Comparison of ENCODE assay signal across 18 cellular contexts in the genomic region with DNA sequence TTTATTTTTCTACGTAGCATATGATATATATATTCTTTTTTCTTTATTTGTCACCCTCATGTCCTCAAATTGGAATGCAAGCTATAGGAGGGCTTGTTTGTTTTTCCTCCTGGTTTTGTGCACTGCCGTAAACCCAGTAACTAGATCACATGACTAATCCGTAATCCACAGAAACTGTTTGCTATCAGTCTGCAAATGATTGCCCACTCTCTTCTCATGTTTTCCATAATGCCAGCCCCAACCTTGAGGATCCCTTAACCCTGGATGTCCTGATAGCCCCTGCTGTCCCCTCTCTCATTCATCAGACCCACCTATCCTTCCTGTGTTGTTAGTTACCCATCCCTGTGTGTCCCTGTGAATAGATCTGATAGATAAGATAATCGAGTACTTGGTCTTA.
DNase-seq lines count a peak whose midpoint lies in the region; ATAC-seq and TF ChIP-seq lines count a peak whose summit lies in the region.
"Had no signal": no experiment of that assay in that cellular context is flagged by ENCODE, and none has a peak within 500 bp of the region (broad histone marks: within the 10 kb centered on the region; RNA-seq: fewer than 3 reads in every experiment).

No MANE protein-coding gene starts in this region.

- H3K4me2 ChIP-seq in HCT116 (ENCODE audit: low read length) (peak overlapping the region; percentile 79), SK-N-SH (peak overlapping the region; percentile 68), osteoblast (ENCODE audit: insufficient read depth, low read length) (peak overlapping the region; percentile 8)

- 38% methylated on average over 4 of the region's 4 CpGs for WGBS in SK-N-SH (ENCODE audit: low lambda C conversion rate)

- TF ChIP-seq RAD21 in HCT116 (IDR thresholded peaks at IDR 0.05; ENCODE audit: low read depth) (no peak), SK-N-SH (IDR thresholded peaks at IDR 0.05; ENCODE audit: low read length) (no peak)

- H2AFZ ChIP-seq in HCT116 (ENCODE audit: low read depth, low read length, poor library complexity, severe bottlenecking): no peak overlapping the region
- H2AFZ ChIP-seq in SK-N-SH (ENCODE audit: low read depth): no peak overlapping the region
- H2AFZ ChIP-seq in osteoblast (ENCODE audit: low read length): no peak overlapping the region

- BruUV-seq in HCT116 (replicated peaks; lab: Mats Ljungman, UMichigan): no TSS peak

- no peak for TF ChIP-seq CTCF in HCT116 (IDR thresholded peaks at IDR 0.05 in 2 of 3, conservative IDR thresholded peaks at IDR 0.05 in 1 of 3; ENCODE audit: borderline replicate concordance in 1 of 3, insufficient read depth in 1 of 3, low read depth in 2 of 3, low read length in 2 of 3)
- no peak for TF ChIP-seq CTCF in SK-N-SH (IDR thresholded peaks at IDR 0.05)
- TF ChIP-seq CTCF in epithelial cell of esophagus (IDR thresholded peaks at IDR 0.05; ENCODE audit: insufficient read depth, low read depth, low read length, missing control alignments): no peak
- no peak for TF ChIP-seq CTCF in osteoblast (IDR thresholded peaks at IDR 0.05; ENCODE audit: extremely low read depth, low read depth, low read length)

- H3K79me2 ChIP-seq in HCT116 (ENCODE audit: insufficient read depth, low read length) (no peaks in the 10 kb centered on the region), SK-N-SH (ENCODE audit: insufficient read depth) (no peaks in the 10 kb centered on the region; the same call in 1 of the 2 replicates), osteoblast (ENCODE audit: insufficient read depth, low read length) (no peaks in the 10 kb centered on the region)

- H3K4me3 ChIP-seq in HCT116 (replicated peaks in 1 of 2; ENCODE audit: low read depth in 1 of 2, low read length in 2 of 2) (peak overlapping the region in 1 of 2 experiments; percentile 14; a peak in 1 of 4 replicates), SK-N-SH (ENCODE audit: low read depth in 2 of 2, low read length in 1 of 2) (no peak overlapping the region), epithelial cell of esophagus (ENCODE audit: low read length) (no peak overlapping the region), osteoblast (ENCODE audit: insufficient read depth, low read length) (no peak overlapping the region)
- H3K4me3 ChIP-seq: colonic mucosa, ovary had no signal

- no peak for ATAC-seq in HCT116
- ATAC-seq in Right ventricle myocardium inferior: no peak
- no peak for ATAC-seq in GM18868 (IDR thresholded peaks at IDR 0.05; ENCODE audit: unreplicated experiment)
- ATAC-seq in GM18505 (IDR thresholded peaks at IDR 0.05; ENCODE audit: unreplicated experiment): no peak

- no peak for DNase-seq in HCT116 (ENCODE audit: low read depth, low spot score)
- DNase-seq in SK-N-SH: no peak
- peak; percentile 6 for DNase-seq in epithelial cell of esophagus (ENCODE audit: low read depth)
- DNase-seq in osteoblast (ENCODE audit: insufficient read length, low spot score, missing footprints): peak; percentile 65
- no peak for DNase-seq in Right ventricle myocardium inferior (ENCODE audit: missing footprints)
- DNase-seq in NCI-H1105 treated with DMSO at 0.1 percent for 48 hours (lab: John Stamatoyannopoulos, UW): no peak
- DNase-seq: activated CD4-positive, alpha-beta T cell treated with anti-CD3 and anti-CD28 coated beads, Interleukin-2, amount 10 ng/mL, durations not matched to agents 7 days and 5 days; activated T-cell treated with anti-CD3 and anti-CD28 coated beads for 4 hours; CD8-positive, alpha-beta memory T cell; colonic mucosa; DND-41; H9; Karpas-422; NCI-H1105; ovary; stimulated activated CD4-positive, alpha-beta T cell treated with anti-CD3 and anti-CD28 coated beads, Interleukin-4, amount 100 ng/mL, for 1 hour had no signal

- peaks cover 29% of the 10 kb centered on the region for H3F3A ChIP-seq in SK-N-SH (replicated peaks; ENCODE audit: insufficient read depth)

- no peaks in the 10 kb centered on the region for H3K9me2 ChIP-seq in HCT116 (ENCODE audit: insufficient read depth)
- no peaks in the 10 kb centered on the region for H3K9me2 ChIP-seq in SK-N-SH

- H3K36me3 ChIP-seq in HCT116 (ENCODE audit: control insufficient read depth in 1 of 2, insufficient read depth in 2 of 2, low read length in 2 of 2) (no peaks in the 10 kb centered on the region), SK-N-SH (replicated peaks in 1 of 2; ENCODE audit: control insufficient read depth in 1 of 2, insufficient read depth in 2 of 2, low read length in 1 of 2) (no peaks in the 10 kb centered on the region), osteoblast (ENCODE audit: insufficient read depth, low read length) (no peaks in the 10 kb centered on the region)
- H3K36me3 ChIP-seq: colonic mucosa, ovary had no signal

- POLR2A ChIA-PET in HCT116 (lab: Charles Lee) (no interaction called here), SK-N-SH (lab: Yijun Ruan, JAX) (no interaction called here)

- H4K20me1 ChIP-seq in HCT116 (ENCODE audit: insufficient read depth) (no peaks in the 10 kb centered on the region), SK-N-SH (ENCODE audit: insufficient read depth) (no peaks in the 10 kb centered on the region), osteoblast (ENCODE audit: insufficient read depth, low read length) (peaks cover 3% of the 10 kb centered on the region)

- H3K27ac ChIP-seq in HCT116 (ENCODE audit: low read depth, low read length) (peak overlapping the region; percentile 43; the same call in 1 of the 2 replicates), SK-N-SH (ENCODE audit: low read depth in 2 of 2, low read length in 1 of 2) (peak overlapping the region in 1 of 2 experiments; percentile 95; a peak in 3 of 4 replicates), osteoblast (ENCODE audit: low read depth, low read length) (peak overlapping the region; percentile 90)
- H3K27ac ChIP-seq: colonic mucosa, ovary had no signal

- H3K9me3 ChIP-seq in HCT116 (ENCODE audit: control insufficient read depth in 1 of 2, insufficient read depth in 1 of 2, low read depth in 1 of 2, low read length in 2 of 2): no peaks in the 10 kb centered on the region
- H3K9me3 ChIP-seq in SK-N-SH: no peaks in the 10 kb centered on the region
- H3K9me3 ChIP-seq in osteoblast (ENCODE audit: low read depth, low read length): no peaks in the 10 kb centered on the region
- H3K9me3 ChIP-seq: colonic mucosa, ovary had no signal

- CTCF ChIA-PET in HCT116 (lab: Charles Lee): no interaction called here
- CTCF ChIA-PET in SK-N-SH (lab: Yijun Ruan, JAX): interaction anchor here (1.3 to 4.6 kb wide), 4 partner anchors 31 to 104 kb away, joined by 4 to 23 read pairs (median 7); no protein-coding TSS in a partner anchor

- RAD21 ChIA-PET in HCT116 (lab: Charles Lee; ENCODE audit: low non-redundant PET in 1 of 2, low total read pairs in 2 of 2, uncharacterized antibody in 2 of 2, unreplicated experiment in 2 of 2): no interaction called here

- no peak for TF ChIP-seq POLR2A in HCT116 (IDR thresholded peaks at IDR 0.05; ENCODE audit: borderline replicate concordance, extremely low read depth, insufficient read depth, insufficient read length)
- no peak for TF ChIP-seq POLR2A in GM18505 (IDR thresholded peaks at IDR 0.05; ENCODE audit: borderline replicate concordance, extremely low read depth, insufficient read depth, insufficient read length)

- H3K4me1 ChIP-seq in HCT116 (ENCODE audit: control insufficient read depth in 1 of 2, insufficient read depth in 2 of 2, low read length in 2 of 2): peaks cover 30 to 42% of the 10 kb centered on the region in 2 experiments
- peaks cover 38 to 50% of the 10 kb centered on the region in 2 experiments for H3K4me1 ChIP-seq in SK-N-SH (ENCODE audit: control insufficient read depth in 1 of 2, insufficient read depth in 2 of 2, low read depth in 1 of 2, low read length in 1 of 2)
- peaks cover 38% of the 10 kb centered on the region for H3K4me1 ChIP-seq in osteoblast (ENCODE audit: insufficient read depth, low read length)
- H3K4me1 ChIP-seq: colonic mucosa had no signal

- intact Hi-C loops in HCT116 (cut with micrococcal nuclease): no loop called here
- intact Hi-C loops in Right ventricle myocardium inferior (cut with DNase I): no loop called here

- H3K27me3 ChIP-seq in HCT116 (ENCODE audit: insufficient read depth, low read length) (no peaks in the 10 kb centered on the region), SK-N-SH (ENCODE audit: insufficient read depth) (no peaks in the 10 kb centered on the region), osteoblast (ENCODE audit: insufficient read depth, low read length) (no peaks in the 10 kb centered on the region)
- H3K27me3 ChIP-seq: colonic mucosa, ovary had no signal

- no peak for TF ChIP-seq EP300 in SK-N-SH (IDR thresholded peaks at IDR 0.05; ENCODE audit: borderline replicate concordance in 1 of 2, low read depth in 1 of 2, low read length in 1 of 2)

- H3K9ac ChIP-seq in HCT116 (ENCODE audit: low read length) (peak overlapping the region; percentile 42; the same call in 1 of the 2 replicates), SK-N-SH (peak overlapping the region; percentile 61; the same call in 1 of the 2 replicates)

TF ChIP-seq in HCT116, 20 proteins besides CTCF, POLR2A, EP300 and RAD21:
- no peak for TF ChIP-seq CEBPB (IDR thresholded peaks at IDR 0.05; ENCODE audit: low read depth)
- no peak for TF ChIP-seq YY1 (IDR thresholded peaks at IDR 0.05; ENCODE audit: extremely low read depth, insufficient replicate concordance, low read depth, low read length)
- no peak for TF ChIP-seq TCF7L2 (IDR thresholded peaks at IDR 0.05; ENCODE audit: borderline replicate concordance, extremely low read depth, insufficient read depth, insufficient read length)
- no peak for TF ChIP-seq SP1 (IDR thresholded peaks at IDR 0.05; ENCODE audit: low read depth)
- TF ChIP-seq EZH2phosphoT487 (IDR thresholded peaks at IDR 0.05; ENCODE audit: borderline replicate concordance): no peak

TF ChIP-seq in SK-N-SH, 30 proteins besides CTCF, POLR2A, EP300 and RAD21 (continues in another document):
- no peak for TF ChIP-seq NFIC (IDR thresholded peaks at IDR 0.05; ENCODE audit: borderline replicate concordance)
- TF ChIP-seq, protein P1, sequence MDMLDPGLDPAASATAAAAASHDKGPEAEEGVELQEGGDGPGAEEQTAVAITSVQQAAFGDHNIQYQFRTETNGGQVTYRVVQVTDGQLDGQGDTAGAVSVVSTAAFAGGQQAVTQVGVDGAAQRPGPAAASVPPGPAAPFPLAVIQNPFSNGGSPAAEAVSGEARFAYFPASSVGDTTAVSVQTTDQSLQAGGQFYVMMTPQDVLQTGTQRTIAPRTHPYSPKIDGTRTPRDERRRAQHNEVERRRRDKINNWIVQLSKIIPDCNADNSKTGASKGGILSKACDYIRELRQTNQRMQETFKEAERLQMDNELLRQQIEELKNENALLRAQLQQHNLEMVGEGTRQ (IDR thresholded peaks at IDR 0.05; ENCODE audit: borderline replicate concordance, low read depth, low read length): no peak
- no peak for TF ChIP-seq MEF2A (IDR thresholded peaks at IDR 0.05; ENCODE audit: borderline replicate concordance, low read depth)
- TF ChIP-seq GATA2 (CRISPR knock-in tag; IDR thresholded peaks at IDR 0.05): 0 out of 2 replicates have a peak, but pooled peaks have one; percentile 21

Comparison
In these comparisons a context has a peak if more than half of its experiments do, and no peak if none do; other contexts are left out.
1. DNase-seq: peak in epithelial cell of esophagus (single experiment) and osteoblast (single experiment); none in HCT116 (single experiment), SK-N-SH (single experiment), Right ventricle myocardium inferior (single experiment) and NCI-H1105 treated with DMSO at 0.1 percent for 48 hours (single experiment).
2. H3K4me2 ChIP-seq: peak in every context shown above with its lines; median percentile 79 in HCT116; 68 in SK-N-SH; 8 in osteoblast.